ENCODE assay signal across 20 cellular contexts in the genomic region with DNA sequence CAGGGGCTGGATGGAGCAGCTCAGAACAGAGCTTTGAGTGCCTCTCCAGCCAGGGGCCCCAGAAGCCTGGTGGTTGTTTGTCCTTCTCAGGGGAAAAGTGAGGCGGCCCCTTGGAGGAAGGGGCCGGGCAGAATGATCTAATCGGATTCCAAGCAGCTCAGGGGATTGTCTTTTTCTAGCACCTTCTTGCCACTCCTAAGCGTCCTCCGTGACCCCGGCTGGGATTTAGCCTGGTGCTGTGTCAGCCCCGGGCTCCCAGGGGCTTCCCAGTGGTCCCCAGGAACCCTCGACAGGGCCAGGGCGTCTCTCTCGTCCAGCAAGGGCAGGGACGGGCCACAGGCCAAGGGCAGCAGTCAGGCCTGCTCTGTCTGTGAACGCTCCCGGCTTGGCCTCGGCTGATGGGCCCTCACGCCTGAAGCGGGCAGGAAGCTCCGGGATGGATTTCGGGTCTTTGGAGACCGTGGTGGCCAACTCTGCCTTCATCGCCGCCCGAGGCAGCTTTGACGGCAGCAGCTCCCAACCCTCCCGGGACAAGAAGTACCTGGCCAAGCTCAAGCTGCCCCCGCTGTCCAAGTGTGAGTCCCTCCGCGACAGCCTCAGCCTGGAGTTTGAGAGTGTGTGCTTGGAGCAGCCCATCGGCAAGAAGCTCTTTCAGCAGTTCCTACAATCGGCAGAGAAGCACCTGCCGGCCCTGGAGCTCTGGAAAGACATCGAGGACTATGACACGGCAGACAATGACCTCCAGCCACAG. TPM values are rescaled to one million over a fixed set of nuclear protein-coding genes. Genes with fewer than 3 reads are reported as not detected.
DNase-seq lines count a peak whose midpoint lies in the region; ATAC-seq and TF ChIP-seq lines count a peak whose summit lies in the region.
"Had no signal": no experiment of that assay in that cellular context is flagged by ENCODE, and none has a peak within 500 bp of the region (broad histone marks: within the 10 kb centered on the region; RNA-seq: fewer than 3 reads in every experiment).

A gene (plus strand): TSS at position 269 of the 751 bp plus-strand sequence. CDS start 168 bp downstream, at position 437.

- no peak for TF ChIP-seq EP300 in stomach (IDR thresholded peaks at IDR 0.05)

- no peak within 1 kb of the TSS for H3K27ac ChIP-seq in SJCRH30
- H3K27ac ChIP-seq in right lobe of liver: no peak within 1 kb of the TSS
- H3K27ac ChIP-seq in stomach: peak within 1 kb of the TSS in 1 of 5 donors; percentile 61
- H3K27ac ChIP-seq: breast epithelium, heart right ventricle, PC-9, testis, VCaP had no signal

- H3K4me3 ChIP-seq in SJCRH30 (no peak within 1 kb of the TSS), right lobe of liver (no peak within 1 kb of the TSS), stomach (no peak within 1 kb of the TSS)
- H3K4me3 ChIP-seq: breast epithelium, heart right ventricle, PC-9, testis had no signal

- no peaks in the 10 kb centered on the region for H3K4me1 ChIP-seq in SJCRH30
- no peaks in the 10 kb centered on the region for H3K4me1 ChIP-seq in right lobe of liver
- H3K4me1 ChIP-seq in stomach: peaks cover 10 to 21% (median 12%) of the 10 kb centered on the region in 4 donors
- H3K4me1 ChIP-seq: breast epithelium, heart right ventricle, testis had no signal

- DNase-seq in activated CD4-positive, alpha-beta T cell treated with anti-CD3 and anti-CD28 coated beads for 36 hours: peak; percentile 3
- no peak for DNase-seq in activated CD4-positive, alpha-beta T cell treated with anti-CD3 and anti-CD28 coated beads for 4 hours
- DNase-seq in SJCRH30: peak; percentile 12 to 23
- peak in 2 of 3 donors; percentile 40 to 45 for DNase-seq in right lobe of liver
- peak; percentile 22 for DNase-seq in stomach
- no peak for DNase-seq in stimulated activated effector memory CD8-positive, alpha-beta T cell treated with anti-CD3 and anti-CD28 coated beads, Interleukin-12 subunit alpha, Interleukin-12 subunit beta, amount 100 ng/mL, for 72 hours (ENCODE audit: low spot score in 2 of 2)
- no peak for DNase-seq in NCI-H2171 treated with DMSO at 0.1 percent for 48 hours (lab: John Stamatoyannopoulos, UW)
- DNase-seq in NK-92 treated with Interleukin-12 subunit alpha and Interleukin-12 subunit beta, amount 100 ng/mL, for 24 hours (lab: John Stamatoyannopoulos, UW): no peak
- DNase-seq: heart right ventricle, NCI-H1694 treated with DMSO at 0.1 percent for 48 hours, NCI-H524 treated with DMSO at 0.1 percent for 48 hours, PC-9, testis had no signal

- H3K27ac Mint-ChIP-seq in activated CD4-positive, alpha-beta T cell treated with anti-CD3 and anti-CD28 coated beads for 36 hours: no peak within 1 kb of the TSS
- no peak within 1 kb of the TSS for H3K27ac Mint-ChIP-seq in stimulated activated effector memory CD8-positive, alpha-beta T cell treated with anti-CD3 and anti-CD28 coated beads, Interleukin-12 subunit alpha, Interleukin-12 subunit beta, amount 100 ng/mL, for 72 hours
- H3K27ac Mint-ChIP-seq: activated naive CD8-positive, alpha-beta T cell; CD4-positive, alpha-beta T cell had no signal

- no peaks in the 10 kb centered on the region for H3K36me3 Mint-ChIP-seq in activated CD4-positive, alpha-beta T cell treated with anti-CD3 and anti-CD28 coated beads for 36 hours (ENCODE audit: low read depth)
- H3K36me3 Mint-ChIP-seq in stimulated activated effector memory CD8-positive, alpha-beta T cell treated with anti-CD3 and anti-CD28 coated beads, Interleukin-12 subunit alpha, Interleukin-12 subunit beta, amount 100 ng/mL, for 72 hours: peaks cover 14% of the 10 kb centered on the region
- H3K36me3 Mint-ChIP-seq: activated naive CD8-positive, alpha-beta T cell had no signal

- peaks cover under 1% of the 10 kb centered on the region for H3K4me1 Mint-ChIP-seq in activated CD4-positive, alpha-beta T cell treated with anti-CD3 and anti-CD28 coated beads for 36 hours
- H3K4me1 Mint-ChIP-seq in stimulated activated effector memory CD8-positive, alpha-beta T cell treated with anti-CD3 and anti-CD28 coated beads, Interleukin-12 subunit alpha, Interleukin-12 subunit beta, amount 100 ng/mL, for 72 hours: peaks cover 2% of the 10 kb centered on the region

- ATAC-seq in activated CD4-positive, alpha-beta T cell treated with anti-CD3 and anti-CD28 coated beads for 36 hours: no peak
- ATAC-seq in right lobe of liver: no peak
- no peak for ATAC-seq in stimulated activated effector memory CD8-positive, alpha-beta T cell treated with anti-CD3 and anti-CD28 coated beads, Interleukin-12 subunit alpha, Interleukin-12 subunit beta, amount 100 ng/mL, for 72 hours

- intact Hi-C loops in activated CD4-positive, alpha-beta T cell treated with anti-CD3 and anti-CD28 coated beads for 36 hours (cut with DNase I, micrococcal nuclease): no loop called here
- intact Hi-C loops in right lobe of liver (cut with DNase I): no loop called here
- intact Hi-C loops in stomach (cut with DNase I; ENCODE audit: low total_unique reads): no loop called here

- no peak within 1 kb of the TSS for H3K4me3 Mint-ChIP-seq in activated CD4-positive, alpha-beta T cell treated with anti-CD3 and anti-CD28 coated beads for 36 hours
- H3K4me3 Mint-ChIP-seq in stimulated activated effector memory CD8-positive, alpha-beta T cell treated with anti-CD3 and anti-CD28 coated beads, Interleukin-12 subunit alpha, Interleukin-12 subunit beta, amount 100 ng/mL, for 72 hours: no peak within 1 kb of the TSS
- H3K4me3 Mint-ChIP-seq: activated naive CD8-positive, alpha-beta T cell; CD4-positive, alpha-beta T cell had no signal

- CTCF ChIA-PET in activated CD4-positive, alpha-beta T cell treated with anti-CD3 and anti-CD28 coated beads for 36 hours (lab: Charles Lee): no interaction called here

- peaks cover 2% of the 10 kb centered on the region for H3K9me3 Mint-ChIP-seq in activated CD4-positive, alpha-beta T cell treated with anti-CD3 and anti-CD28 coated beads for 36 hours (ENCODE audit: low read depth)
- peaks cover under 1% of the 10 kb centered on the region for H3K9me3 Mint-ChIP-seq in stimulated activated effector memory CD8-positive, alpha-beta T cell treated with anti-CD3 and anti-CD28 coated beads, Interleukin-12 subunit alpha, Interleukin-12 subunit beta, amount 100 ng/mL, for 72 hours
- H3K9me3 Mint-ChIP-seq: CD4-positive, alpha-beta T cell had no signal

- TF ChIP-seq POLR2A in right lobe of liver (IDR thresholded peaks at IDR 0.05): no peak
- no peak for TF ChIP-seq POLR2A in stomach (IDR thresholded peaks at IDR 0.05)

- no peaks in the 10 kb centered on the region for H3K27me3 ChIP-seq in SJCRH30
- H3K27me3 ChIP-seq in right lobe of liver: no peaks in the 10 kb centered on the region
- H3K27me3 ChIP-seq in stomach: peaks cover 0 to 19% (median 0%) of the 10 kb centered on the region in 3 donors
- H3K27me3 ChIP-seq: breast epithelium, heart right ventricle, testis had no signal

- 40% methylated on average over 1 of the region's 32 CpGs for WGBS in right lobe of liver (ENCODE audit: insufficient coverage, low coverage, low lambda C conversion rate, missing lambda C conversion rate)
- WGBS in stomach, 5 donors: 80 to 91% (median 87%) methylated on average over 22 to 32 of the region's 32 CpGs

- TF ChIP-seq CTCF in right lobe of liver (IDR thresholded peaks at IDR 0.05) (no peak), stomach (IDR thresholded peaks at IDR 0.05) (no peak)

- no peaks in the 10 kb centered on the region for H3K9me3 ChIP-seq in SJCRH30 (replicated peaks)
- no peaks in the 10 kb centered on the region for H3K9me3 ChIP-seq in right lobe of liver
- no peaks in the 10 kb centered on the region for H3K9me3 ChIP-seq in stomach
- H3K9me3 ChIP-seq: breast epithelium, testis had no signal

- POLR2A ChIA-PET in activated CD4-positive, alpha-beta T cell treated with anti-CD3 and anti-CD28 coated beads for 36 hours (lab: Charles Lee): interaction anchor here (0.6 kb wide), 1 partner anchor 314 kb away, joined by 4 read pairs; no protein-coding TSS in a partner anchor

- H3K36me3 ChIP-seq in SJCRH30 (no peaks in the 10 kb centered on the region), right lobe of liver (no peaks in the 10 kb centered on the region), stomach (no peaks in the 10 kb centered on the region)
- H3K36me3 ChIP-seq: breast epithelium, heart right ventricle had no signal

- no peaks in the 10 kb centered on the region for H3K27me3 Mint-ChIP-seq in activated CD4-positive, alpha-beta T cell treated with anti-CD3 and anti-CD28 coated beads for 36 hours
- H3K27me3 Mint-ChIP-seq: CD4-positive, alpha-beta T cell had no signal

RNA-seq across cellular contexts. Expression of the gene that starts here (rescaled TPM):
- under 1 TPM; 0.16 to 0.21 TPM for total RNA-seq in activated CD4-positive, alpha-beta T cell treated with anti-CD3 and anti-CD28 coated beads for 36 hours
- total RNA-seq in SJCRH30 (2014; rRNA removed; shearing (Covaris generic)): not detected in 2 replicates
- not detected for total RNA-seq in right lobe of liver
- not detected for total RNA-seq in stomach
- not detected for polyA plus RNA-seq in stomach
- total RNA-seq: breast epithelium; CD4-positive, alpha-beta T cell; Daoy; kidney epithelial cell; PC-9; pulmonary artery endothelial cell had no signal

Comparison
In these comparisons a context has a peak if more than half of its experiments do, and no peak if none do; other contexts are left out.
1. Peak in DNase-seq in activated CD4-positive, alpha-beta T cell treated with anti-CD3 and anti-CD28 coated beads for 36 hours; RNA of the gene not detected or under 1 TPM.
2. Peak in DNase-seq in SJCRH30; RNA of the gene not detected or under 1 TPM.
3. Peak in DNase-seq in right lobe of liver; RNA of the gene not detected or under 1 TPM.
4. Peak in DNase-seq in stomach; RNA of the gene not detected or under 1 TPM.